Comparison of ENCODE assay signal across 33 cellular contexts in genomic region chr3:159779883-159780282, GRCh38. TPM values are rescaled to one million over a fixed set of nuclear protein-coding genes. Genes with fewer than 3 reads are reported as not detected.
DNase-seq lines count a peak whose midpoint lies in the region; ATAC-seq and TF ChIP-seq lines count a peak whose summit lies in the region.
"Had no signal": no experiment of that assay in that cellular context is flagged by ENCODE, and none has a peak within 500 bp of the region (broad histone marks: within the 10 kb centered on the region; RNA-seq: fewer than 3 reads in every experiment).

No MANE protein-coding gene starts in this region.

- H3K27ac ChIP-seq in mesenchymal stem cell (ENCODE audit: low read length, poor library complexity, severe bottlenecking), result no peak overlapping the region
- no peak overlapping the region for H3K27ac ChIP-seq in SK-N-SH (ENCODE audit: low read depth in 2 of 2, low read length in 1 of 2)
- H3K27ac ChIP-seq: HL-60, KMS-11, pancreas, Peyer's patch, SJCRH30, testis had no signal

- no peaks in the 10 kb centered on the region for H3K27me3 ChIP-seq in mesenchymal stem cell (ENCODE audit: control insufficient read depth in 1 of 2, insufficient read depth in 1 of 2, low read length in 2 of 2)
- H3K27me3 ChIP-seq in SK-N-SH (ENCODE audit: insufficient read depth), result no peaks in the 10 kb centered on the region
- H3K27me3 ChIP-seq: gastrocnemius medialis, Peyer's patch, SJCRH30, testis, uterus had no signal

- H4K91ac ChIP-seq in mesenchymal stem cell (ENCODE audit: low read length), result no peak overlapping the region

- H3K4me3 Mint-ChIP-seq in HFFc6, result no peak overlapping the region
- no peak overlapping the region for H3K4me3 Mint-ChIP-seq in natural killer cell
- H3K4me3 Mint-ChIP-seq: activated naive CD8-positive, alpha-beta T cell treated with anti-CD3 and anti-CD28 coated beads, Interleukin-2, amount 10 ng/mL, durations not matched to agents 7 days and 5 days; activated T-cell treated with anti-CD3 and anti-CD28 coated beads, Interleukin-2, amount 50 U/mL, for 4 hours; nephron progenitor cell; WTC11 had no signal

- no peak overlapping the region for H4K8ac ChIP-seq in mesenchymal stem cell (ENCODE audit: low read length)

- no peak overlapping the region for H3K23ac ChIP-seq in mesenchymal stem cell (ENCODE audit: low read length in 2 of 2)

- H2BK120ac ChIP-seq in mesenchymal stem cell (ENCODE audit: low read depth, low read length), result no peak overlapping the region

- H3K36me3 ChIP-seq in mesenchymal stem cell (ENCODE audit: control insufficient read depth in 1 of 2, insufficient read depth in 2 of 2, low read depth in 1 of 2, low read length in 2 of 2), result peaks cover 0 to 6% of the 10 kb centered on the region in 2 experiments
- no peaks in the 10 kb centered on the region for H3K36me3 ChIP-seq in SK-N-SH (replicated peaks in 1 of 2; ENCODE audit: control insufficient read depth in 1 of 2, insufficient read depth in 2 of 2, low read length in 1 of 2)
- H3K36me3 ChIP-seq: gastrocnemius medialis, pancreas, Peyer's patch, SJCRH30, uterus had no signal

- WGBS in mesenchymal stem cell, result 47% methylated on average over 6 of the region's 6 CpGs
- 94% methylated on average over 6 of the region's 6 CpGs for WGBS in SK-N-SH (ENCODE audit: low lambda C conversion rate)

- H3K9me3 Mint-ChIP-seq in HFFc6 (no peaks in the 10 kb centered on the region), natural killer cell (no peaks in the 10 kb centered on the region)
- H3K9me3 Mint-ChIP-seq: activated naive CD8-positive, alpha-beta T cell treated with anti-CD3 and anti-CD28 coated beads, Interleukin-2, amount 10 ng/mL, durations not matched to agents 7 days and 5 days; activated T-cell treated with anti-CD3 and anti-CD28 coated beads, Interleukin-2, amount 50 U/mL, for 4 hours; nephron progenitor cell; WTC11 had no signal

- H3K9ac ChIP-seq in mesenchymal stem cell (ENCODE audit: low read length), result no peak overlapping the region
- H3K9ac ChIP-seq in SK-N-SH, result no peak overlapping the region
- H3K9ac ChIP-seq: KMS-11 had no signal

- no peak overlapping the region for H2BK5ac ChIP-seq in mesenchymal stem cell (ENCODE audit: low read depth, low read length, poor library complexity, severe bottlenecking)

- peaks cover 6% of the 10 kb centered on the region for H3F3A ChIP-seq in SK-N-SH (replicated peaks; ENCODE audit: insufficient read depth)

- H2AK5ac ChIP-seq in mesenchymal stem cell (ENCODE audit: low read length, severe bottlenecking), result no peak overlapping the region

- ATAC-seq in natural killer cell (no peak), GM19397 (IDR thresholded peaks at IDR 0.05; ENCODE audit: unreplicated experiment) (no peak)
- ATAC-seq: activated T-cell treated with anti-CD3 and anti-CD28 coated beads, Interleukin-2, amount 50 U/mL, for 4 hours; gastrocnemius medialis; left cardiac atrium; pancreas; WTC11 had no signal

- CTCF ChIA-PET in SK-N-SH (lab: Yijun Ruan, JAX), result interaction anchor here (0.6 to 0.7 kb wide), 3 partner anchors 9 to 25 kb away, joined by 3 read pairs; no protein-coding TSS in a partner anchor

- peaks cover 19% of the 10 kb centered on the region for H3K79me1 ChIP-seq in mesenchymal stem cell (replicated peaks; ENCODE audit: low read length, poor library complexity, severe bottlenecking)

- H3K4me2 ChIP-seq in mesenchymal stem cell (ENCODE audit: low read length, poor library complexity, severe bottlenecking), result no peak overlapping the region
- no peak overlapping the region for H3K4me2 ChIP-seq in SK-N-SH
- H3K4me2 ChIP-seq: KMS-11 had no signal

- H3K27me3 Mint-ChIP-seq in HFFc6 (ENCODE audit: insufficient read depth), result peaks cover 2% of the 10 kb centered on the region; the same call in 1 of the 2 replicates
- H3K27me3 Mint-ChIP-seq in natural killer cell (ENCODE audit: low read depth in 2 of 2), result peaks cover 4 to 27% of the 10 kb centered on the region in 2 donors

- no peaks in the 10 kb centered on the region for H3K9me3 ChIP-seq in mesenchymal stem cell (ENCODE audit: control insufficient read depth, low read length)
- H3K9me3 ChIP-seq in SK-N-SH, result no peaks in the 10 kb centered on the region
- H3K9me3 ChIP-seq: gastrocnemius medialis, pancreas, Peyer's patch, SJCRH30, testis, uterus had no signal

- intact Hi-C loops in natural killer cell (cut with micrococcal nuclease), result no loop called here

- H3K4me1 Mint-ChIP-seq in HFFc6 (ENCODE audit: low read depth) (peaks cover 81% of the 10 kb centered on the region), natural killer cell (no peaks in the 10 kb centered on the region)
- H3K4me1 Mint-ChIP-seq: activated naive CD8-positive, alpha-beta T cell treated with anti-CD3 and anti-CD28 coated beads, Interleukin-2, amount 10 ng/mL, durations not matched to agents 7 days and 5 days had no signal

- H3K4ac ChIP-seq in mesenchymal stem cell (ENCODE audit: low read depth in 1 of 2, low read length in 2 of 2), result no peak overlapping the region

- H3K27ac Mint-ChIP-seq in HFFc6 (peak overlapping the region; percentile 54; the same call in 1 of the 2 replicates), natural killer cell (no peak overlapping the region)
- H3K27ac Mint-ChIP-seq: activated naive CD8-positive, alpha-beta T cell treated with anti-CD3 and anti-CD28 coated beads, Interleukin-2, amount 10 ng/mL, durations not matched to agents 7 days and 5 days; nephron progenitor cell; WTC11 had no signal

- H2AFZ ChIP-seq in mesenchymal stem cell (ENCODE audit: low read depth, low read length) (no peak overlapping the region), SK-N-SH (ENCODE audit: low read depth) (no peak overlapping the region)

- TF ChIP-seq EP300 in SK-N-SH (IDR thresholded peaks at IDR 0.05; ENCODE audit: borderline replicate concordance in 1 of 2, low read depth in 1 of 2, low read length in 1 of 2), result no peak

- peaks cover 99% of the 10 kb centered on the region for H3K79me2 ChIP-seq in SK-N-SH (ENCODE audit: insufficient read depth)

- no peak overlapping the region for H2BK15ac ChIP-seq in mesenchymal stem cell (ENCODE audit: low read depth, poor library complexity, severe bottlenecking)

- POLR2A ChIA-PET in SK-N-SH (lab: Yijun Ruan, JAX), result no interaction called here

- H2BK12ac ChIP-seq in mesenchymal stem cell (ENCODE audit: low read length in 2 of 2), result peak overlapping the region in 1 of 2 experiments; percentile 21

- H3K14ac ChIP-seq in mesenchymal stem cell (ENCODE audit: low read length in 2 of 2), result no peak overlapping the region

- peaks cover 54% of the 10 kb centered on the region for H3K36me3 Mint-ChIP-seq in HFFc6 (ENCODE audit: low read depth)
- H3K36me3 Mint-ChIP-seq in natural killer cell, result no peaks in the 10 kb centered on the region
- H3K36me3 Mint-ChIP-seq: activated naive CD8-positive, alpha-beta T cell treated with anti-CD3 and anti-CD28 coated beads, Interleukin-2, amount 10 ng/mL, durations not matched to agents 7 days and 5 days; WTC11 had no signal

- TF ChIP-seq CTCF in HFFc6 (IDR thresholded peaks at IDR 0.05) (no peak), SK-N-SH (IDR thresholded peaks at IDR 0.05) (no peak), natural killer cell (IDR thresholded peaks at IDR 0.05) (no peak)

- peak overlapping the region in 1 of 2 experiments; percentile 28 for H3K18ac ChIP-seq in mesenchymal stem cell (ENCODE audit: low read depth in 1 of 2, low read length in 2 of 2)

- TF ChIP-seq RAD21 in SK-N-SH (IDR thresholded peaks at IDR 0.05; ENCODE audit: low read length), result no peak

- no peak overlapping the region for H3K4me3 ChIP-seq in mesenchymal stem cell (ENCODE audit: insufficient read depth in 1 of 2, low read depth in 1 of 2, low read length in 2 of 2)
- no peak overlapping the region for H3K4me3 ChIP-seq in SK-N-SH (ENCODE audit: low read depth in 2 of 2, low read length in 1 of 2)
- H3K4me3 ChIP-seq: gastrocnemius medialis, lung, pancreas, Peyer's patch, SJCRH30, testis, uterus had no signal

- peak; percentile 81 for DNase-seq in A172 (ENCODE audit: low spot score)
- no peak for DNase-seq in HFFc6
- peak; percentile 49 for DNase-seq in astrocyte of the hippocampus (ENCODE audit: low read depth, low spot score)
- DNase-seq in mesenchymal stem cell, result peak; percentile 37
- no peak for DNase-seq in activated CD4-positive, CD25-positive, alpha-beta regulatory T cell treated with anti-CD3 and anti-CD28 coated beads, Interleukin-2, amount 50 U/mL, for 72 hours
- DNase-seq in SK-N-SH, result no peak
- DNase-seq in natural killer cell, result no peak
- DNase-seq: activated gamma-delta T cell treated with Interleukin-2 at 50 U/mL for 16 hours; activated naive CD8-positive, alpha-beta T cell treated with anti-CD3 and anti-CD28 coated beads, Interleukin-2, amount 10 ng/mL, durations not matched to agents 7 days and 5 days; activated T-cell treated with anti-CD3 and anti-CD28 coated beads, Interleukin-2, amount 50 U/mL, for 4 hours; Calu3; DMS79 treated with DMSO at 0.1 percent for 48 hours; gastrocnemius medialis; H7; left cardiac atrium; NCI-H1417 treated with DMSO at 0.1 percent for 48 hours; NCI-H2081; NCI-H446; NCI-H748 treated with DMSO at 0.1 percent for 48 hours; nephron progenitor cell; pancreas; Peyer's patch; SJCRH30; small intestine; stimulated activated naive CD4-positive, alpha-beta T cell treated with Interleukin-2 at 50 U/mL for 16 hours; T1000; testis; uterus had no signal

- peaks cover 24% of the 10 kb centered on the region for H3K4me1 ChIP-seq in mesenchymal stem cell (ENCODE audit: control insufficient read depth, insufficient read depth, low read depth, low read length)
- peaks cover 4 to 18% of the 10 kb centered on the region in 2 experiments; a peak in 2 of 4 replicates for H3K4me1 ChIP-seq in SK-N-SH (ENCODE audit: control insufficient read depth in 1 of 2, insufficient read depth in 2 of 2, low read depth in 1 of 2, low read length in 1 of 2)
- H3K4me1 ChIP-seq: pancreas had no signal

- 0 out of 2 replicates have a peak, but pooled peaks cover 5% of the 10 kb centered on the region for H4K20me1 ChIP-seq in SK-N-SH (ENCODE audit: insufficient read depth)

- H3K9me2 ChIP-seq in SK-N-SH, result no peaks in the 10 kb centered on the region

TF ChIP-seq in SK-N-SH, 30 proteins besides CTCF, POLR2A, EP300 and RAD21:
- no peak for TF ChIP-seq NRF1 (IDR thresholded peaks at IDR 0.05; ENCODE audit: low read depth, low read length)

RNA-seq across cellular contexts. Expression of gene SCHIP1, which starts 59.8 kb away (rescaled TPM):
- 0.43 and 43.0 TPM in 2 replicates for total RNA-seq in A172 (2014; rRNA removed; shearing (Covaris generic))
- 1 to 10 TPM; 1.1 to 8.1 (median 2.2) TPM for total RNA-seq in HFFc6 (2021; fragmentation: NEBNext Ultra II Directional; extraction: Animal tissue kit (Norgen Biotek cat#: 25700))
- polyA plus RNA-seq in mesenchymal stem cell (2013, experiment 1 of 2), result 7.2 TPM
- 7.2 TPM for polyA plus RNA-seq in mesenchymal stem cell (2013, experiment 2 of 2)
- polyA plus RNA-seq in SK-N-SH (2012; rRNA removed), result 13.0 and 18.1 TPM in 2 replicates
- polyA plus RNA-seq in SK-N-SH (2012; cell fraction: cytosol; rRNA removed), result 17.4 and 22.1 TPM in 2 replicates
- 13.8 and 25.4 TPM in 2 replicates for polyA plus RNA-seq in SK-N-SH (2012; cell fraction: nucleus; rRNA removed)
- total RNA-seq in natural killer cell, result not detected
- total RNA-seq: activated naive CD8-positive, alpha-beta T cell treated with anti-CD3 and anti-CD28 coated beads, Interleukin-2, amount 10 ng/mL, durations not matched to agents 7 days and 5 days; activated T-cell treated with anti-CD3 and anti-CD28 coated beads, Interleukin-2, amount 50 U/mL, for 4 hours had no signal

Comparison
In these comparisons a context has a peak if more than half of its experiments do, and no peak if none do; other contexts are left out.
1. DNase-seq: peak in A172 (single experiment), astrocyte of the hippocampus (single experiment) and mesenchymal stem cell (single experiment); none in HFFc6 (single experiment), activated CD4-positive, CD25-positive, alpha-beta regulatory T cell treated with anti-CD3 and anti-CD28 coated beads, Interleukin-2, amount 50 U/mL, for 72 hours (single experiment), SK-N-SH (single experiment) and natural killer cell (single experiment).